12 cellular contexts compared by ENCODE assay signal in genomic region chr7:17952387-17952786, GRCh38.
A peak's percentile ranks its signal among the peaks of the same experiment; 100 is the strongest.
DNase-seq lines count a peak whose midpoint lies in the region; ATAC-seq and TF ChIP-seq lines count a peak whose summit lies in the region.
"Had no signal": no experiment of that assay in that cellular context is flagged by ENCODE, and none has a peak within 500 bp of the region (broad histone marks: within the 10 kb centered on the region; RNA-seq: fewer than 3 reads in every experiment).

No MANE protein-coding gene starts in this region.

- H3K4me3 Mint-ChIP-seq in stimulated activated effector memory CD8-positive, alpha-beta T cell treated with anti-CD3 and anti-CD28 coated beads, Interleukin-12 subunit alpha, Interleukin-12 subunit beta, amount 100 ng/mL, for 72 hours: no peak overlapping the region

- no peak for TF ChIP-seq POLR2A in erythroblast (IDR thresholded peaks at IDR 0.05; ENCODE audit: low read length)

- peak; percentile 100 for ATAC-seq in GM21737 (IDR thresholded peaks at IDR 0.05; ENCODE audit: unreplicated experiment)
- peak; percentile 100 for ATAC-seq in HG03439 (IDR thresholded peaks at IDR 0.05; ENCODE audit: unreplicated experiment)
- peak; percentile 98 for ATAC-seq in stimulated activated effector memory CD8-positive, alpha-beta T cell treated with anti-CD3 and anti-CD28 coated beads, Interleukin-12 subunit alpha, Interleukin-12 subunit beta, amount 100 ng/mL, for 72 hours

- H3K27ac Mint-ChIP-seq in stimulated activated effector memory CD8-positive, alpha-beta T cell treated with anti-CD3 and anti-CD28 coated beads, Interleukin-12 subunit alpha, Interleukin-12 subunit beta, amount 100 ng/mL, for 72 hours: no peak overlapping the region

- DNase-seq in activated naive CD4-positive, alpha-beta T cell treated with Interleukin-2 at 50 U/mL for 16 hours: peak; percentile 11
- no peak for DNase-seq in activated naive CD4-positive, alpha-beta T cell (lab: John Stamatoyannopoulos, UW)
- no peak for DNase-seq in stimulated activated effector memory CD8-positive, alpha-beta T cell treated with anti-CD3 and anti-CD28 coated beads, Interleukin-12 subunit alpha, Interleukin-12 subunit beta, amount 100 ng/mL, for 72 hours (ENCODE audit: low spot score in 2 of 2)
- DNase-seq in NK-92 (lab: John Stamatoyannopoulos, UW; ENCODE audit: unreplicated experiment) (no peak), SW480 (ENCODE audit: low spot score) (no peak), erythroblast (lab: John Stamatoyannopoulos, UW) (no peak)
- DNase-seq: glutamatergic neuron, GM23248, NCI-H2171 treated with DMSO at 0.1 percent for 48 hours, T-helper 9 cell had no signal

- H3K4me1 Mint-ChIP-seq in stimulated activated effector memory CD8-positive, alpha-beta T cell treated with anti-CD3 and anti-CD28 coated beads, Interleukin-12 subunit alpha, Interleukin-12 subunit beta, amount 100 ng/mL, for 72 hours: peaks cover 12% of the 10 kb centered on the region

- no peaks in the 10 kb centered on the region for H3K36me3 Mint-ChIP-seq in stimulated activated effector memory CD8-positive, alpha-beta T cell treated with anti-CD3 and anti-CD28 coated beads, Interleukin-12 subunit alpha, Interleukin-12 subunit beta, amount 100 ng/mL, for 72 hours

- H3K9me3 Mint-ChIP-seq in stimulated activated effector memory CD8-positive, alpha-beta T cell treated with anti-CD3 and anti-CD28 coated beads, Interleukin-12 subunit alpha, Interleukin-12 subunit beta, amount 100 ng/mL, for 72 hours: no peaks in the 10 kb centered on the region
